ENCODE assay signal across 1 cellular context in genomic region chr19:17967258-17968051, GRCh38.
TF ChIP-seq lines count a peak whose summit lies in the region.

No MANE protein-coding gene starts in this region.

TF ChIP-seq in GM23338, 12 proteins besides CTCF, POLR2A, EP300 and RAD21 (continued from another document):
- TF ChIP-seq ZNF462 (CRISPR knock-in tag; IDR thresholded peaks at IDR 0.05) (no peak), NANOG (IDR thresholded peaks at IDR 0.05; ENCODE audit: borderline replicate concordance) (no peak), ETS1 (IDR thresholded peaks at IDR 0.05) (no peak), STAT1 (IDR thresholded peaks at IDR 0.05; ENCODE audit: unreplicated experiment) (no peak)
